In the genomic region with DNA sequence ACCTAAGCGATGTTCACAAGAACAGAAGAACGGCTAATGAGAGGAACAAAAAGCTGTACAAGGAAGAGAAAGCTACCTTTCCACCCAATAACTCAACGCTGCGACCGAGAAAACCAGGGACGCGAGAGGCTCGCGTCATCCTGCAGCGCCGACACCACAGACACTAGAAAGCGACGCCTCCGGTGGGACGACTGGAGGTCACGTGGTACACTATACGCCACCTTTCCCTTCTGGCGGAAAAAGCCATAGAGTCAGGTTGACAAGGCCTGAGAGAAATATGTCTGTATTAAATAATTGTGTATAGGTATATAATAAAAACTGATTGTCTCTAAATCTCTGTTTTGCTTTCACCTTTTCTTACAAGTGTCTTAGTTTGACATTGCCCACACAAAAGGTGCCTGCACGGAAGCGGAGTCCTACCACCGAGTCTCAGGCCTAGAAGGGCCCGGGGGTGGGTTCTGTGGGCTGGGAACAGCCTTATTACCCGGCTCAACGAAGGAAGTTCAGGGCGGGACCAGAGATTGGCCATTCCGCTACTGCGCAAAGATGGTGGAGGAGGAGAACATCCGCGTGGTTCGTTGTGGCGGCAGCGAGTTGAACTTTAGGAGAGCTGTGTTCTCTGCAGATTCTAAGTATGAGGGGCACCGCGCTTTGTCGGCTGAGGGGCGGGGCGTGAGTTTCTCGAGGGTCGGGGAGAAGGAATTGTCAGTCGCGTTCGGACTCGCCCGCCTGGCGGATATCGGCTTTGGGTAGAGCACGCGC, we compare ENCODE assay signal across 1 cellular context.
TF ChIP-seq lines count a peak whose summit lies in the region.

A gene (plus strand): TSS at position 528 of the 762 bp plus-strand sequence. CDS start 19 bp downstream, at position 547.

TF ChIP-seq in HEK293, 187 proteins besides CTCF, POLR2A, EP300 and RAD21 (continued from another document and continues in another):
- TF ChIP-seq, protein P1, sequence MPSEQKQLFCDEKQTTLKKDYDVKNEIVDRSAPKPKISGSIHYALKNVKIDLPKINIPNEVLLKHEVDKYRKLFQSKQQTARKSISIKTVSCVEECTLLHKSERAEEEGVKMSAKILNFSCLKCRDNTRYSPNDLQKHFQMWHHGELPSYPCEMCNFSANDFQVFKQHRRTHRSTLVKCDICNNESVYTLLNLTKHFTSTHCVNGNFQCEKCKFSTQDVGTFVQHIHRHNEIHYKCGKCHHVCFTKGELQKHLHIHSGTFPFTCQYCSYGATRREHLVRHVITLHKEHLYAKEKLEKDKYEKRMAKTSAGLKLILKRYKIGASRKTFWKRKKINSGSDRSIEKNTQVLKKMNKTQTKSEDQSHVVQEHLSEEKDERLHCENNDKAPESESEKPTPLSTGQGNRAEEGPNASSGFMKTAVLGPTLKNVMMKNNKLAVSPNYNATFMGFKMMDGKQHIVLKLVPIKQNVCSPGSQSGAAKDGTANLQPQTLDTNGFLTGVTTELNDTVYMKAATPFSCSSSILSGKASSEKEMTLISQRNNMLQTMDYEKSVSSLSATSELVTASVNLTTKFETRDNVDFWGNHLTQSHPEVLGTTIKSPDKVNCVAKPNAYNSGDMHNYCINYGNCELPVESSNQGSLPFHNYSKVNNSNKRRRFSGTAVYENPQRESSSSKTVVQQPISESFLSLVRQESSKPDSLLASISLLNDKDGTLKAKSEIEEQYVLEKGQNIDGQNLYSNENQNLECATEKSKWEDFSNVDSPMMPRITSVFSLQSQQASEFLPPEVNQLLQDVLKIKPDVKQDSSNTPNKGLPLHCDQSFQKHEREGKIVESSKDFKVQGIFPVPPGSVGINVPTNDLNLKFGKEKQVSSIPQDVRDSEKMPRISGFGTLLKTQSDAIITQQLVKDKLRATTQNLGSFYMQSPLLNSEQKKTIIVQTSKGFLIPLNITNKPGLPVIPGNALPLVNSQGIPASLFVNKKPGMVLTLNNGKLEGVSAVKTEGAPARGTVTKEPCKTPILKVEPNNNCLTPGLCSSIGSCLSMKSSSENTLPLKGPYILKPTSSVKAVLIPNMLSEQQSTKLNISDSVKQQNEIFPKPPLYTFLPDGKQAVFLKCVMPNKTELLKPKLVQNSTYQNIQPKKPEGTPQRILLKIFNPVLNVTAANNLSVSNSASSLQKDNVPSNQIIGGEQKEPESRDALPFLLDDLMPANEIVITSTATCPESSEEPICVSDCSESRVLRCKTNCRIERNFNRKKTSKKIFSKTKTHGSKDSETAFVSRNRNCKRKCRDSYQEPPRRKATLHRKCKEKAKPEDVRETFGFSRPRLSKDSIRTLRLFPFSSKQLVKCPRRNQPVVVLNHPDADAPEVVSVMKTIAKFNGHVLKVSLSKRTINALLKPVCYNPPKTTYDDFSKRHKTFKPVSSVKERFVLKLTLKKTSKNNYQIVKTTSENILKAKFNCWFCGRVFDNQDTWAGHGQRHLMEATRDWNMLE (tag by site-specific recombination; conservative IDR thresholded peaks at IDR 0.05; ENCODE audit: low read depth), result 0 out of 2 replicates have a peak, but pooled peaks have one; percentile 39
- TF ChIP-seq, protein P2, sequence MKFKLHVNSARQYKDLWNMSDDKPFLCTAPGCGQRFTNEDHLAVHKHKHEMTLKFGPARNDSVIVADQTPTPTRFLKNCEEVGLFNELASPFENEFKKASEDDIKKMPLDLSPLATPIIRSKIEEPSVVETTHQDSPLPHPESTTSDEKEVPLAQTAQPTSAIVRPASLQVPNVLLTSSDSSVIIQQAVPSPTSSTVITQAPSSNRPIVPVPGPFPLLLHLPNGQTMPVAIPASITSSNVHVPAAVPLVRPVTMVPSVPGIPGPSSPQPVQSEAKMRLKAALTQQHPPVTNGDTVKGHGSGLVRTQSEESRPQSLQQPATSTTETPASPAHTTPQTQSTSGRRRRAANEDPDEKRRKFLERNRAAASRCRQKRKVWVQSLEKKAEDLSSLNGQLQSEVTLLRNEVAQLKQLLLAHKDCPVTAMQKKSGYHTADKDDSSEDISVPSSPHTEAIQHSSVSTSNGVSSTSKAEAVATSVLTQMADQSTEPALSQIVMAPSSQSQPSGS (tag by site-specific recombination; IDR thresholded peaks at IDR 0.05; ENCODE audit: low read depth), result no peak
- TF ChIP-seq, protein P3, sequence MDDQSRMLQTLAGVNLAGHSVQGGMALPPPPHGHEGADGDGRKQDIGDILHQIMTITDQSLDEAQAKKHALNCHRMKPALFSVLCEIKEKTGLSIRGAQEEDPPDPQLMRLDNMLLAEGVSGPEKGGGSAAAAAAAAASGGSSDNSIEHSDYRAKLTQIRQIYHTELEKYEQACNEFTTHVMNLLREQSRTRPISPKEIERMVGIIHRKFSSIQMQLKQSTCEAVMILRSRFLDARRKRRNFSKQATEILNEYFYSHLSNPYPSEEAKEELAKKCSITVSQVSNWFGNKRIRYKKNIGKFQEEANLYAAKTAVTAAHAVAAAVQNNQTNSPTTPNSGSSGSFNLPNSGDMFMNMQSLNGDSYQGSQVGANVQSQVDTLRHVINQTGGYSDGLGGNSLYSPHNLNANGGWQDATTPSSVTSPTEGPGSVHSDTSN (CRISPR knock-in tag; IDR thresholded peaks at IDR 0.05), result no peak
- TF ChIP-seq YY1 (tag by site-specific recombination; IDR thresholded peaks at IDR 0.05) (peak; percentile 43), ZNF174 (tag by site-specific recombination; IDR thresholded peaks at IDR 0.05) (no peak), ZSCAN23 (tag by site-specific recombination; IDR thresholded peaks at IDR 0.05) (no peak), ZNF24 (tag by site-specific recombination; IDR thresholded peaks at IDR 0.05) (peak; percentile 30; the same call in 1 of the 2 replicates), OSR2 (tag by site-specific recombination; IDR thresholded peaks at IDR 0.05) (no peak), ZNF366 (tag by site-specific recombination; conservative IDR thresholded peaks at IDR 0.05) (peak; percentile 68; the same call in 1 of the 2 replicates), ZNF221 (tag by site-specific recombination; IDR thresholded peaks at IDR 0.05; ENCODE audit: borderline replicate concordance) (no peak), ZBTB48 (tag by site-specific recombination; IDR thresholded peaks at IDR 0.05) (no peak), ZNF561 (tag by site-specific recombination; IDR thresholded peaks at IDR 0.05; ENCODE audit: borderline replicate concordance) (no peak), ZNF707 (tag by site-specific recombination; IDR thresholded peaks at IDR 0.05) (no peak), ZNF544 (tag by site-specific recombination; IDR thresholded peaks at IDR 0.05) (no peak), ZNF2 (tag by site-specific recombination; IDR thresholded peaks at IDR 0.05) (peak; percentile 33; the same call in 1 of the 2 replicates), ZIC2 (tag by site-specific recombination; IDR thresholded peaks at IDR 0.05) (no peak), GLIS1 (tag by site-specific recombination; IDR thresholded peaks at IDR 0.05) (no peak; the same call in 1 of the 2 replicates), BCL11B (tag by site-specific recombination; IDR thresholded peaks at IDR 0.05; ENCODE audit: low read depth) (no peak), ZNF747 (tag by site-specific recombination; IDR thresholded peaks at IDR 0.05) (no peak), ZNF146 (tag by site-specific recombination; IDR thresholded peaks at IDR 0.05) (no peak), ZNF626 (tag by site-specific recombination; IDR thresholded peaks at IDR 0.05) (no peak), WT1 (tag by site-specific recombination; IDR thresholded peaks at IDR 0.05) (no peak), KLF1 (tag by site-specific recombination; IDR thresholded peaks at IDR 0.05) (no peak), ZNF624 (tag by site-specific recombination; IDR thresholded peaks at IDR 0.05) (no peak), ZNF48 (tag by site-specific recombination; IDR thresholded peaks at IDR 0.05) (no peak), MEIS1 (CRISPR knock-in tag; IDR thresholded peaks at IDR 0.05; ENCODE audit: borderline replicate concordance) (no peak)
- TF ChIP-seq, protein P4, sequence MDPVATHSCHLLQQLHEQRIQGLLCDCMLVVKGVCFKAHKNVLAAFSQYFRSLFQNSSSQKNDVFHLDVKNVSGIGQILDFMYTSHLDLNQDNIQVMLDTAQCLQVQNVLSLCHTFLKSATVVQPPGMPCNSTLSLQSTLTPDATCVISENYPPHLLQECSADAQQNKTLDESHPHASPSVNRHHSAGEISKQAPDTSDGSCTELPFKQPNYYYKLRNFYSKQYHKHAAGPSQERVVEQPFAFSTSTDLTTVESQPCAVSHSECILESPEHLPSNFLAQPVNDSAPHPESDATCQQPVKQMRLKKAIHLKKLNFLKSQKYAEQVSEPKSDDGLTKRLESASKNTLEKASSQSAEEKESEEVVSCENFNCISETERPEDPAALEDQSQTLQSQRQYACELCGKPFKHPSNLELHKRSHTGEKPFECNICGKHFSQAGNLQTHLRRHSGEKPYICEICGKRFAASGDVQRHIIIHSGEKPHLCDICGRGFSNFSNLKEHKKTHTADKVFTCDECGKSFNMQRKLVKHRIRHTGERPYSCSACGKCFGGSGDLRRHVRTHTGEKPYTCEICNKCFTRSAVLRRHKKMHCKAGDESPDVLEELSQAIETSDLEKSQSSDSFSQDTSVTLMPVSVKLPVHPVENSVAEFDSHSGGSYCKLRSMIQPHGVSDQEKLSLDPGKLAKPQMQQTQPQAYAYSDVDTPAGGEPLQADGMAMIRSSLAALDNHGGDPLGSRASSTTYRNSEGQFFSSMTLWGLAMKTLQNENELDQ (tag by site-specific recombination; IDR thresholded peaks at IDR 0.05; ENCODE audit: low read depth), result no peak
- TF ChIP-seq, protein P5, sequence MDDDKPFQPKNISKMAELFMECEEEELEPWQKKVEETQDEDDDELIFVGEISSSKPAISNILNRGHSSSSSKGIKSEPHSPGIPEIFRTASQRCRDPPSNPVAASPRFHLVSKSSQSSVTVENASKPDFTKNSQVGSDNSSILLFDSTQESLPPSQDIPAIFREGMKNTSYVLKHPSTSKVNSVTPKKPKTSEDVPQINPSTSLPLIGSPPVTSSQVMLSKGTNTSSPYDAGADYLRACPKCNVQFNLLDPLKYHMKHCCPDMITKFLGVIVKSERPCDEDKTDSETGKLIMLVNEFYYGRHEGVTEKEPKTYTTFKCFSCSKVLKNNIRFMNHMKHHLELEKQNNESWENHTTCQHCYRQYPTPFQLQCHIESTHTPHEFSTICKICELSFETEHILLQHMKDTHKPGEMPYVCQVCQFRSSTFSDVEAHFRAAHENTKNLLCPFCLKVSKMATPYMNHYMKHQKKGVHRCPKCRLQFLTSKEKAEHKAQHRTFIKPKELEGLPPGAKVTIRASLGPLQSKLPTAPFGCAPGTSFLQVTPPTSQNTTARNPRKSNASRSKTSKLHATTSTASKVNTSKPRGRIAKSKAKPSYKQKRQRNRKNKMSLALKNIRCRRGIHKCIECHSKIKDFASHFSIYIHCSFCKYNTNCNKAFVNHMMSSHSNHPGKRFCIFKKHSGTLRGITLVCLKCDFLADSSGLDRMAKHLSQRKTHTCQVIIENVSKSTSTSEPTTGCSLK (tag by site-specific recombination; IDR thresholded peaks at IDR 0.05), result no peak
- TF ChIP-seq, protein P6, sequence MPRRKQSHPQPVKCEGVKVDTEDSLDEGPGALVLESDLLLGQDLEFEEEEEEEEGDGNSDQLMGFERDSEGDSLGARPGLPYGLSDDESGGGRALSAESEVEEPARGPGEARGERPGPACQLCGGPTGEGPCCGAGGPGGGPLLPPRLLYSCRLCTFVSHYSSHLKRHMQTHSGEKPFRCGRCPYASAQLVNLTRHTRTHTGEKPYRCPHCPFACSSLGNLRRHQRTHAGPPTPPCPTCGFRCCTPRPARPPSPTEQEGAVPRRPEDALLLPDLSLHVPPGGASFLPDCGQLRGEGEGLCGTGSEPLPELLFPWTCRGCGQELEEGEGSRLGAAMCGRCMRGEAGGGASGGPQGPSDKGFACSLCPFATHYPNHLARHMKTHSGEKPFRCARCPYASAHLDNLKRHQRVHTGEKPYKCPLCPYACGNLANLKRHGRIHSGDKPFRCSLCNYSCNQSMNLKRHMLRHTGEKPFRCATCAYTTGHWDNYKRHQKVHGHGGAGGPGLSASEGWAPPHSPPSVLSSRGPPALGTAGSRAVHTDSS (tag by site-specific recombination; IDR thresholded peaks at IDR 0.05), result no peak
- TF ChIP-seq, protein P7, sequence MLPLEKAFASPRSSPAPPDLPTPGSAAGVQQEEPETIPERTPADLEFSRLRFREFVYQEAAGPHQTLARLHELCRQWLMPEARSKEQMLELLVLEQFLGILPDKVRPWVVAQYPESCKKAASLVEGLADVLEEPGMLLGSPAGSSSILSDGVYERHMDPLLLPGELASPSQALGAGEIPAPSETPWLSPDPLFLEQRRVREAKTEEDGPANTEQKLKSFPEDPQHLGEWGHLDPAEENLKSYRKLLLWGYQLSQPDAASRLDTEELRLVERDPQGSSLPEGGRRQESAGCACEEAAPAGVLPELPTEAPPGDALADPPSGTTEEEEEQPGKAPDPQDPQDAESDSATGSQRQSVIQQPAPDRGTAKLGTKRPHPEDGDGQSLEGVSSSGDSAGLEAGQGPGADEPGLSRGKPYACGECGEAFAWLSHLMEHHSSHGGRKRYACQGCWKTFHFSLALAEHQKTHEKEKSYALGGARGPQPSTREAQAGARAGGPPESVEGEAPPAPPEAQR (tag by site-specific recombination; IDR thresholded peaks at IDR 0.05), result no peak
- TF ChIP-seq, protein P8, sequence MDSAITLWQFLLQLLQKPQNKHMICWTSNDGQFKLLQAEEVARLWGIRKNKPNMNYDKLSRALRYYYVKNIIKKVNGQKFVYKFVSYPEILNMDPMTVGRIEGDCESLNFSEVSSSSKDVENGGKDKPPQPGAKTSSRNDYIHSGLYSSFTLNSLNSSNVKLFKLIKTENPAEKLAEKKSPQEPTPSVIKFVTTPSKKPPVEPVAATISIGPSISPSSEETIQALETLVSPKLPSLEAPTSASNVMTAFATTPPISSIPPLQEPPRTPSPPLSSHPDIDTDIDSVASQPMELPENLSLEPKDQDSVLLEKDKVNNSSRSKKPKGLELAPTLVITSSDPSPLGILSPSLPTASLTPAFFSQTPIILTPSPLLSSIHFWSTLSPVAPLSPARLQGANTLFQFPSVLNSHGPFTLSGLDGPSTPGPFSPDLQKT (IDR thresholded peaks at IDR 0.05; ENCODE audit: borderline replicate concordance, low read depth, low read length), result no peak
- TF ChIP-seq, protein P9, sequence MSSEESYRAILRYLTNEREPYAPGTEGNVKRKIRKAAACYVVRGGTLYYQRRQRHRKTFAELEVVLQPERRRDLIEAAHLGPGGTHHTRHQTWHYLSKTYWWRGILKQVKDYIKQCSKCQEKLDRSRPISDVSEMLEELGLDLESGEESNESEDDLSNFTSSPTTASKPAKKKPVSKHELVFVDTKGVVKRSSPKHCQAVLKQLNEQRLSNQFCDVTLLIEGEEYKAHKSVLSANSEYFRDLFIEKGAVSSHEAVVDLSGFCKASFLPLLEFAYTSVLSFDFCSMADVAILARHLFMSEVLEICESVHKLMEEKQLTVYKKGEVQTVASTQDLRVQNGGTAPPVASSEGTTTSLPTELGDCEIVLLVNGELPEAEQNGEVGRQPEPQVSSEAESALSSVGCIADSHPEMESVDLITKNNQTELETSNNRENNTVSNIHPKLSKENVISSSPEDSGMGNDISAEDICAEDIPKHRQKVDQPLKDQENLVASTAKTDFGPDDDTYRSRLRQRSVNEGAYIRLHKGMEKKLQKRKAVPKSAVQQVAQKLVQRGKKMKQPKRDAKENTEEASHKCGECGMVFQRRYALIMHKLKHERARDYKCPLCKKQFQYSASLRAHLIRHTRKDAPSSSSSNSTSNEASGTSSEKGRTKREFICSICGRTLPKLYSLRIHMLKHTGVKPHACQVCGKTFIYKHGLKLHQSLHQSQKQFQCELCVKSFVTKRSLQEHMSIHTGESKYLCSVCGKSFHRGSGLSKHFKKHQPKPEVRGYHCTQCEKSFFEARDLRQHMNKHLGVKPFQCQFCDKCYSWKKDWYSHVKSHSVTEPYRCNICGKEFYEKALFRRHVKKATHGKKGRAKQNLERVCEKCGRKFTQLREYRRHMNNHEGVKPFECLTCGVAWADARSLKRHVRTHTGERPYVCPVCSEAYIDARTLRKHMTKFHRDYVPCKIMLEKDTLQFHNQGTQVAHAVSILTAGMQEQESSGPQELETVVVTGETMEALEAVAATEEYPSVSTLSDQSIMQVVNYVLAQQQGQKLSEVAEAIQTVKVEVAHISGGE (tag by site-specific recombination; conservative IDR thresholded peaks at IDR 0.05; ENCODE audit: low read depth), result peak; percentile 52; the same call in 1 of the 2 replicates
